8 cellular contexts compared by ENCODE assay signal in genomic region chr3:155676252-155676981, GRCh38.
A peak's percentile ranks its signal among the peaks of the same experiment; 100 is the strongest.
DNase-seq lines count a peak whose midpoint lies in the region; ATAC-seq and TF ChIP-seq lines count a peak whose summit lies in the region.

No MANE protein-coding gene starts in this region.

- H3K27ac ChIP-seq in Peyer's patch, result peak overlapping the region in 1 of 4 donors; percentile 12
- no peak overlapping the region for H3K27ac ChIP-seq in ovary

- TF ChIP-seq POLR2A in Peyer's patch (IDR thresholded peaks at IDR 0.05) (no peak), ovary (IDR thresholded peaks at IDR 0.05) (no peak), erythroblast (IDR thresholded peaks at IDR 0.05; ENCODE audit: low read length) (no peak)

- no peaks in the 10 kb centered on the region for H3K4me1 ChIP-seq in Peyer's patch
- H3K4me1 ChIP-seq in ovary (ENCODE audit: insufficient read depth), result peaks cover 2% of the 10 kb centered on the region

- WGBS in ovary, 3 donors, result 7 to 13% (median 11%) methylated on average over 14 of the region's 14 CpGs

- no peaks in the 10 kb centered on the region for H3K4me1 Mint-ChIP-seq in activated CD8-positive, alpha-beta T cell treated with anti-CD3 and anti-CD28 coated beads for 36 hours (ENCODE audit: low read depth)

- peaks cover 2% of the 10 kb centered on the region for H3K27me3 Mint-ChIP-seq in activated CD8-positive, alpha-beta T cell treated with anti-CD3 and anti-CD28 coated beads for 36 hours

- no peak for TF ChIP-seq EP300 in ovary (IDR thresholded peaks at IDR 0.05)

- intact Hi-C loops in ovary (cut with DNase I), result no loop called here
- intact Hi-C loops in activated CD8-positive, alpha-beta T cell treated with anti-CD3 and anti-CD28 coated beads for 36 hours (cut with micrococcal nuclease), result no loop called here

- no peaks in the 10 kb centered on the region for H3K36me3 ChIP-seq in Peyer's patch
- no peaks in the 10 kb centered on the region for H3K36me3 ChIP-seq in ovary

- TF ChIP-seq CTCF in Peyer's patch (IDR thresholded peaks at IDR 0.05) (no peak), foreskin fibroblast (IDR thresholded peaks at IDR 0.05; ENCODE audit: low read depth, low read length) (no peak), ovary (IDR thresholded peaks at IDR 0.05) (no peak)
- TF ChIP-seq CTCF in activated CD8-positive, alpha-beta T cell treated with anti-CD3 and anti-CD28 coated beads for 36 hours (IDR thresholded peaks at IDR 0.05), result no peak

- H3K27ac Mint-ChIP-seq in activated CD8-positive, alpha-beta T cell treated with anti-CD3 and anti-CD28 coated beads for 36 hours, result no peak overlapping the region

- DNase-seq in COLO829 (ENCODE audit: low spot score), result peak; percentile 23
- peak in 2 of 3 donors; percentile 56 to 57 for DNase-seq in Peyer's patch
- peak; percentile 58 to 91 for DNase-seq in foreskin fibroblast
- peak in 3 of 5 donors; percentile 17 to 36 (median 27) for DNase-seq in ovary
- DNase-seq in NCI-H2081 (lab: John Stamatoyannopoulos, UW), result no peak
- no peak for DNase-seq in DMS53 (lab: John Stamatoyannopoulos, UW)
- no peak for DNase-seq in activated CD8-positive, alpha-beta T cell treated with anti-CD3 and anti-CD28 coated beads for 36 hours
- no peak for DNase-seq in erythroblast (lab: John Stamatoyannopoulos, UW)

- POLR2A ChIA-PET in activated CD8-positive, alpha-beta T cell treated with anti-CD3 and anti-CD28 coated beads for 36 hours (lab: Charles Lee), result no interaction called here

- H3K4me3 Mint-ChIP-seq in activated CD8-positive, alpha-beta T cell treated with anti-CD3 and anti-CD28 coated beads for 36 hours, result no peak overlapping the region

- CTCF ChIA-PET in activated CD8-positive, alpha-beta T cell treated with anti-CD3 and anti-CD28 coated beads for 36 hours (lab: Charles Lee), result no interaction called here

- H3K4me3 ChIP-seq in Peyer's patch (peak overlapping the region in 2 of 4 donors; percentile 33 to 44), foreskin fibroblast (ENCODE audit: low read depth in 1 of 2, low read length in 2 of 2) (peak overlapping the region in 1 of 2 donors; percentile 51), ovary (no peak overlapping the region)

- H3K9me3 ChIP-seq in Peyer's patch (no peaks in the 10 kb centered on the region), ovary (no peaks in the 10 kb centered on the region)

- H3K9me3 Mint-ChIP-seq in activated CD8-positive, alpha-beta T cell treated with anti-CD3 and anti-CD28 coated beads for 36 hours, result no peaks in the 10 kb centered on the region

- ATAC-seq in activated CD8-positive, alpha-beta T cell treated with anti-CD3 and anti-CD28 coated beads for 36 hours, result no peak

- no peaks in the 10 kb centered on the region for H3K27me3 ChIP-seq in Peyer's patch
- H3K27me3 ChIP-seq in ovary, result no peaks in the 10 kb centered on the region

- no peaks in the 10 kb centered on the region for H3K36me3 Mint-ChIP-seq in activated CD8-positive, alpha-beta T cell treated with anti-CD3 and anti-CD28 coated beads for 36 hours (ENCODE audit: low read depth)

Comparison
In these comparisons a context has a peak if more than half of its experiments do, and no peak if none do; other contexts are left out.
1. DNase-seq: peak in COLO829 (single experiment), Peyer's patch (2 of 3), foreskin fibroblast (2 of 2) and ovary (3 of 5); none in NCI-H2081 (0 of 2), DMS53 (single experiment), activated CD8-positive, alpha-beta T cell treated with anti-CD3 and anti-CD28 coated beads for 36 hours (single experiment) and erythroblast (0 of 2).